In the genomic region with DNA sequence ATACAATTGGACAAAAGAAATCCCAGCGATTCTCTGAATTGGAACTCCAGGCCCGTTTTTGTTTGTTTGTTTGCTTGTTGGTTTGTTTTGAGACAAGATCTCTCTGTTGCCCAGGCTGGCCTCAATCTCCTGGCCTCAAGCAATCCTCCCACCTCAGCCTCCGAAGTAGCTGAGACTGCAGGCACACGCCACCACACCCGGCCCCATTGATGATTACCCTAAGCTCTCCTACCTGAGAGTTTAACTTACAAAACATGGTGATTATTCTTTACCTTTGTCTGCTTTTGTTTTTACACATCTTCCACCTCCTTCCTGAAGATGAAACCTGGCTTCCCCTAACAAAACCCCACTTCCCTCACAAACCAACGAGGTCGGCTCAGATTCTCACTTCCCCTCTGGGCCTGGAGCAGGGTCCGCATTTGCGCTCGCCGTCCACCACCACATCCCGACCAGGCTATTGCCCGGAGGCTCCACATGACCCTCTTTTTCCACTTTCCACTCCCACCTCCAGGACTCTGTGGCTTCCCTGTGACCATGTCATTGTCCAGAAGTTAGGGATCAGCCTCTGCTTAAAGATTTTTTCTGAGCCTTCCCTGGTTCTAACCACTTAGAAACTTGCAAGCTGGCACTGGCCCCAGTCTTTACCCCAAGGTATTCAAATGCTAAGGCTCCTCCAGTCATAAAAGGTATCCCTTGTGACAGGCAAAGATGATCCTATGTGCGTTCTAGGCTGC, we compare ENCODE assay signal across 1 cellular context.
TF ChIP-seq lines count a peak whose summit lies in the region.

No MANE protein-coding gene starts in this region.

TF ChIP-seq in HepG2, 621 proteins besides CTCF, POLR2A, EP300 and RAD21:
- TF ChIP-seq ZNF296 (CRISPR knock-in tag; conservative IDR thresholded peaks at IDR 0.05) (no peak), POLR2G (IDR thresholded peaks at IDR 0.05; ENCODE audit: low read depth, low read length) (no peak), ZSCAN12 (CRISPR knock-in tag; IDR thresholded peaks at IDR 0.05) (no peak), ZNF350 (CRISPR knock-in tag; IDR thresholded peaks at IDR 0.05; ENCODE audit: borderline replicate concordance, low read depth) (no peak), XBP1 (CRISPR knock-in tag; IDR thresholded peaks at IDR 0.05) (no peak)
- TF ChIP-seq, protein P1, sequence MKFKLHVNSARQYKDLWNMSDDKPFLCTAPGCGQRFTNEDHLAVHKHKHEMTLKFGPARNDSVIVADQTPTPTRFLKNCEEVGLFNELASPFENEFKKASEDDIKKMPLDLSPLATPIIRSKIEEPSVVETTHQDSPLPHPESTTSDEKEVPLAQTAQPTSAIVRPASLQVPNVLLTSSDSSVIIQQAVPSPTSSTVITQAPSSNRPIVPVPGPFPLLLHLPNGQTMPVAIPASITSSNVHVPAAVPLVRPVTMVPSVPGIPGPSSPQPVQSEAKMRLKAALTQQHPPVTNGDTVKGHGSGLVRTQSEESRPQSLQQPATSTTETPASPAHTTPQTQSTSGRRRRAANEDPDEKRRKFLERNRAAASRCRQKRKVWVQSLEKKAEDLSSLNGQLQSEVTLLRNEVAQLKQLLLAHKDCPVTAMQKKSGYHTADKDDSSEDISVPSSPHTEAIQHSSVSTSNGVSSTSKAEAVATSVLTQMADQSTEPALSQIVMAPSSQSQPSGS (CRISPR knock-in tag; IDR thresholded peaks at IDR 0.05) = no peak
- TF ChIP-seq, protein P2, sequence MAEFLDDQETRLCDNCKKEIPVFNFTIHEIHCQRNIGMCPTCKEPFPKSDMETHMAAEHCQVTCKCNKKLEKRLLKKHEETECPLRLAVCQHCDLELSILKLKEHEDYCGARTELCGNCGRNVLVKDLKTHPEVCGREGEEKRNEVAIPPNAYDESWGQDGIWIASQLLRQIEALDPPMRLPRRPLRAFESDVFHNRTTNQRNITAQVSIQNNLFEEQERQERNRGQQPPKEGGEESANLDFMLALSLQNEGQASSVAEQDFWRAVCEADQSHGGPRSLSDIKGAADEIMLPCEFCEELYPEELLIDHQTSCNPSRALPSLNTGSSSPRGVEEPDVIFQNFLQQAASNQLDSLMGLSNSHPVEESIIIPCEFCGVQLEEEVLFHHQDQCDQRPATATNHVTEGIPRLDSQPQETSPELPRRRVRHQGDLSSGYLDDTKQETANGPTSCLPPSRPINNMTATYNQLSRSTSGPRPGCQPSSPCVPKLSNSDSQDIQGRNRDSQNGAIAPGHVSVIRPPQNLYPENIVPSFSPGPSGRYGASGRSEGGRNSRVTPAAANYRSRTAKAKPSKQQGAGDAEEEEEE (CRISPR knock-in tag; IDR thresholded peaks at IDR 0.05; ENCODE audit: borderline replicate concordance) = no peak
